18 cellular contexts compared by ENCODE assay signal in genomic region chr17:57772774-57773173, GRCh38. TPM values are rescaled to one million over a fixed set of nuclear protein-coding genes. Genes with fewer than 3 reads are reported as not detected.
"Had no signal": no experiment of that assay in that cellular context is flagged by ENCODE, and none has a peak within 500 bp of the region (broad histone marks: within the 10 kb centered on the region; RNA-seq: fewer than 3 reads in every experiment).

No MANE protein-coding gene starts in this region.

- H3K79me2 ChIP-seq: hepatocyte, parathyroid adenoma had no signal

- H2AFZ ChIP-seq: hepatocyte had no signal

- H3K36me3 ChIP-seq: esophagus muscularis mucosa, tibial artery, vagina had no signal

- H3K9me3 ChIP-seq: esophagus muscularis mucosa, tibial artery, vagina had no signal

- H3K4me2 ChIP-seq: hepatocyte had no signal

- FAIRE-seq: astrocyte had no signal

- H3K27ac ChIP-seq: esophagus muscularis mucosa, hepatocyte, parathyroid adenoma, tibial artery, vagina had no signal

- H3K27me3 ChIP-seq: hepatocyte, vagina had no signal

- DNase-seq: activated CD4-positive, alpha-beta T cell treated with anti-CD3 and anti-CD28 coated beads for 1 hour; activated CD4-positive, alpha-beta T cell treated with anti-CD3 and anti-CD28 coated beads, Interleukin-2, amount 50 U/mL, for 48 hours; activated naive CD4-positive, alpha-beta T cell treated with anti-CD3 and anti-CD28 coated beads, Interleukin-2, amount 50 U/mL, for 16 hours; activated T-cell treated with anti-CD3 and anti-CD28 coated beads, Interleukin-2, amount 50 U/mL, for 1 hour; stimulated activated CD4-positive, alpha-beta T cell treated with anti-CD3 and anti-CD28 coated beads, Interleukin-2, amount 100 ng/mL, for 48 hours; stimulated activated naive CD4-positive, alpha-beta T cell; T-helper 2 cell; tibial artery had no signal

- H3K4me1 ChIP-seq: esophagus muscularis mucosa, tibial artery, vagina had no signal

- H3K4me3 ChIP-seq: esophagus muscularis mucosa, hepatocyte, tibial artery, vagina had no signal

- H3K9ac ChIP-seq: parathyroid adenoma had no signal

RNA-seq across cellular contexts. Expression of gene CCDC182, which starts 27.7 kb away (rescaled TPM):
- total RNA-seq: activated T-helper 2 cell treated with anti-CD3 and anti-CD28 coated beads, Interferon-gamma antibody, Interleukin-2, Interleukin-4, amounts not matched to agents 10 μg/mL and 5 μg/mL and 100 μg/mL, durations not matched to agents 14 hours and 24 hours and 36 hours; astrocyte; esophagus muscularis mucosa; glomerular endothelial cell; hepatocyte; lung microvascular endothelial cell; subcutaneous adipose tissue; vagina had no signal
- polyA plus RNA-seq: adipose tissue, hepatocyte had no signal
